Comparison of ENCODE assay signal across 1 cellular context in genomic region chr11:45804806-45805304, GRCh38.
TF ChIP-seq lines count a peak whose summit lies in the region.

Gene SLC35C1 (plus strand): TSS chr11:45805149. CDS start chr11:45805802, 653 bp downstream.

TF ChIP-seq in HepG2, 621 proteins besides CTCF, POLR2A, EP300 and RAD21 (continued from another document and continues in another):
- TF ChIP-seq ATF2 (CRISPR knock-in tag; IDR thresholded peaks at IDR 0.05): 0 out of 2 replicates have a peak, but pooled peaks have one; percentile 42
- TF ChIP-seq, protein P1, sequence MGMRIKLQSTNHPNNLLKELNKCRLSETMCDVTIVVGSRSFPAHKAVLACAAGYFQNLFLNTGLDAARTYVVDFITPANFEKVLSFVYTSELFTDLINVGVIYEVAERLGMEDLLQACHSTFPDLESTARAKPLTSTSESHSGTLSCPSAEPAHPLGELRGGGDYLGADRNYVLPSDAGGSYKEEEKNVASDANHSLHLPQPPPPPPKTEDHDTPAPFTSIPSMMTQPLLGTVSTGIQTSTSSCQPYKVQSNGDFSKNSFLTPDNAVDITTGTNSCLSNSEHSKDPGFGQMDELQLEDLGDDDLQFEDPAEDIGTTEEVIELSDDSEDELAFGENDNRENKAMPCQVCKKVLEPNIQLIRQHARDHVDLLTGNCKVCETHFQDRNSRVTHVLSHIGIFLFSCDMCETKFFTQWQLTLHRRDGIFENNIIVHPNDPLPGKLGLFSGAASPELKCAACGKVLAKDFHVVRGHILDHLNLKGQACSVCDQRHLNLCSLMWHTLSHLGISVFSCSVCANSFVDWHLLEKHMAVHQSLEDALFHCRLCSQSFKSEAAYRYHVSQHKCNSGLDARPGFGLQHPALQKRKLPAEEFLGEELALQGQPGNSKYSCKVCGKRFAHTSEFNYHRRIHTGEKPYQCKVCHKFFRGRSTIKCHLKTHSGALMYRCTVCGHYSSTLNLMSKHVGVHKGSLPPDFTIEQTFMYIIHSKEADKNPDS (CRISPR knock-in tag; IDR thresholded peaks at IDR 0.05): no peak
- no peak for TF ChIP-seq JUND (CRISPR knock-in tag; IDR thresholded peaks at IDR 0.05)
- no peak for TF ChIP-seq NCOR1 (IDR thresholded peaks at IDR 0.05; ENCODE audit: borderline replicate concordance, low read length)
- TF ChIP-seq ZNF121 (CRISPR knock-in tag; IDR thresholded peaks at IDR 0.05): no peak
- peak; percentile 27 for TF ChIP-seq IKZF4 (CRISPR knock-in tag; IDR thresholded peaks at IDR 0.05; ENCODE audit: borderline replicate concordance, low read depth, not compliant biosample characterization)
- peak; percentile 61 for TF ChIP-seq ZMYM4 (CRISPR knock-in tag; IDR thresholded peaks at IDR 0.05)
- TF ChIP-seq ZNF142 (CRISPR knock-in tag; IDR thresholded peaks at IDR 0.05): peak; percentile 49; the same call in 1 of the 2 replicates
- no peak for TF ChIP-seq ZNF510 (CRISPR knock-in tag; IDR thresholded peaks at IDR 0.05; ENCODE audit: low read depth)
- 0 out of 2 replicates have a peak, but pooled peaks have one; percentile 56 for TF ChIP-seq ZNF567 (CRISPR knock-in tag; IDR thresholded peaks at IDR 0.05; ENCODE audit: borderline replicate concordance)
- TF ChIP-seq ZNF782 (CRISPR knock-in tag; IDR thresholded peaks at IDR 0.05; ENCODE audit: borderline replicate concordance): peak; percentile 91; the same call in 1 of the 2 replicates
- TF ChIP-seq ATF3 (CRISPR knock-in tag; IDR thresholded peaks at IDR 0.05): no peak
- 0 out of 2 replicates have a peak, but pooled peaks have one; percentile 14 for TF ChIP-seq ETV6 (CRISPR knock-in tag; conservative IDR thresholded peaks at IDR 0.05)
- TF ChIP-seq SOX13 (IDR thresholded peaks at IDR 0.05): no peak
- peak in 1 of 2 experiments; percentile 47; a peak in 1 of 4 replicates for TF ChIP-seq SOX13 (CRISPR knock-in tag; conservative IDR thresholded peaks at IDR 0.05 in 1 of 2, IDR thresholded peaks at IDR 0.05 in 1 of 2)
- peak; percentile 23; the same call in 1 of the 2 replicates for TF ChIP-seq ZNF800 (CRISPR knock-in tag; IDR thresholded peaks at IDR 0.05)
- TF ChIP-seq ETS1 (CRISPR knock-in tag; IDR thresholded peaks at IDR 0.05): peak; percentile 82; the same call in 1 of the 2 replicates
- TF ChIP-seq ZNF607 (CRISPR knock-in tag; IDR thresholded peaks at IDR 0.05; ENCODE audit: borderline replicate concordance): 0 out of 2 replicates have a peak, but pooled peaks have one; percentile 55
- TF ChIP-seq ZKSCAN8 (CRISPR knock-in tag; IDR thresholded peaks at IDR 0.05; ENCODE audit: borderline replicate concordance): no peak
- TF ChIP-seq GATA4 (IDR thresholded peaks at IDR 0.05; ENCODE audit: borderline replicate concordance, low read depth): 0 out of 2 replicates have a peak, but pooled peaks have one; percentile 26
- peak; percentile 60 for TF ChIP-seq POLR2G (IDR thresholded peaks at IDR 0.05; ENCODE audit: low read depth, low read length)
- TF ChIP-seq, protein P2, sequence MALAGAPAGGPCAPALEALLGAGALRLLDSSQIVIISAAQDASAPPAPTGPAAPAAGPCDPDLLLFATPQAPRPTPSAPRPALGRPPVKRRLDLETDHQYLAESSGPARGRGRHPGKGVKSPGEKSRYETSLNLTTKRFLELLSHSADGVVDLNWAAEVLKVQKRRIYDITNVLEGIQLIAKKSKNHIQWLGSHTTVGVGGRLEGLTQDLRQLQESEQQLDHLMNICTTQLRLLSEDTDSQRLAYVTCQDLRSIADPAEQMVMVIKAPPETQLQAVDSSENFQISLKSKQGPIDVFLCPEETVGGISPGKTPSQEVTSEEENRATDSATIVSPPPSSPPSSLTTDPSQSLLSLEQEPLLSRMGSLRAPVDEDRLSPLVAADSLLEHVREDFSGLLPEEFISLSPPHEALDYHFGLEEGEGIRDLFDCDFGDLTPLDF (CRISPR knock-in tag; IDR thresholded peaks at IDR 0.05): no peak
- TF ChIP-seq REXO4 (CRISPR knock-in tag; IDR thresholded peaks at IDR 0.05; ENCODE audit: borderline replicate concordance): no peak
- TF ChIP-seq ERF (CRISPR knock-in tag; IDR thresholded peaks at IDR 0.05): peak; percentile 31; the same call in 1 of the 2 replicates
- TF ChIP-seq ZNF251 (CRISPR knock-in tag; IDR thresholded peaks at IDR 0.05): no peak
- TF ChIP-seq KLF12 (CRISPR knock-in tag; IDR thresholded peaks at IDR 0.05; ENCODE audit: borderline replicate concordance): 0 out of 2 replicates have a peak, but pooled peaks have one; percentile 56
- peak; percentile 68 for TF ChIP-seq PRDM10 (CRISPR knock-in tag; IDR thresholded peaks at IDR 0.05; ENCODE audit: low read depth)
- TF ChIP-seq, protein P3, sequence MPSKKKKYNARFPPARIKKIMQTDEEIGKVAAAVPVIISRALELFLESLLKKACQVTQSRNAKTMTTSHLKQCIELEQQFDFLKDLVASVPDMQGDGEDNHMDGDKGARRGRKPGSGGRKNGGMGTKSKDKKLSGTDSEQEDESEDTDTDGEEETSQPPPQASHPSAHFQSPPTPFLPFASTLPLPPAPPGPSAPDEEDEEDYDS (CRISPR knock-in tag; IDR thresholded peaks at IDR 0.05): peak; percentile 96
- TF ChIP-seq MIER2 (CRISPR knock-in tag; IDR thresholded peaks at IDR 0.05): no peak
- TF ChIP-seq HOXA3 (CRISPR knock-in tag; IDR thresholded peaks at IDR 0.05): peak; percentile 61
- TF ChIP-seq, protein P4, sequence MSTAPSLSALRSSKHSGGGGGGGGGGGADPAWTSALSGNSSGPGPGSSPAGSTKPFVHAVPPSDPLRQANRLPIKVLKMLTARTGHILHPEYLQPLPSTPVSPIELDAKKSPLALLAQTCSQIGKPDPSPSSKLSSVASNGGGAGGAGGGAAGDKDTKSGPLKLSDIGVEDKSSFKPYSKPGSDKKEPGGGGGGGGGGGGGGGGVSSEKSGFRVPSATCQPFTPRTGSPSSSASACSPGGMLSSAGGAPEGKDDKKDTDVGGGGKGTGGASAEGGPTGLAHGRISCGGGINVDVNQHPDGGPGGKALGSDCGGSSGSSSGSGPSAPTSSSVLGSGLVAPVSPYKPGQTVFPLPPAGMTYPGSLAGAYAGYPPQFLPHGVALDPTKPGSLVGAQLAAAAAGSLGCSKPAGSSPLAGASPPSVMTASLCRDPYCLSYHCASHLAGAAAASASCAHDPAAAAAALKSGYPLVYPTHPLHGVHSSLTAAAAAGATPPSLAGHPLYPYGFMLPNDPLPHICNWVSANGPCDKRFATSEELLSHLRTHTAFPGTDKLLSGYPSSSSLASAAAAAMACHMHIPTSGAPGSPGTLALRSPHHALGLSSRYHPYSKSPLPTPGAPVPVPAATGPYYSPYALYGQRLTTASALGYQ (CRISPR knock-in tag; IDR thresholded peaks at IDR 0.05): peak; percentile 2; the same call in 1 of the 2 replicates
- TF ChIP-seq REPIN1 (CRISPR knock-in tag; IDR thresholded peaks at IDR 0.05; ENCODE audit: borderline replicate concordance, low read depth): 0 out of 2 replicates have a peak, but pooled peaks have one; percentile 3
- 0 out of 2 replicates have a peak, but pooled peaks have one; percentile 13 for TF ChIP-seq KDM5B (CRISPR knock-in tag; IDR thresholded peaks at IDR 0.05; ENCODE audit: borderline replicate concordance)
- peak; percentile 57; the same call in 1 of the 2 replicates for TF ChIP-seq SIN3A (IDR thresholded peaks at IDR 0.05; ENCODE audit: borderline replicate concordance, low read depth, low read length)
- TF ChIP-seq KDM4B (CRISPR knock-in tag; IDR thresholded peaks at IDR 0.05): peak; percentile 17; the same call in 1 of the 2 replicates
- no peak for TF ChIP-seq SUZ12 (IDR thresholded peaks at IDR 0.05; ENCODE audit: low read depth, low read length)
- 0 out of 4 replicates have a peak, but pooled peaks of 1 of the 2 experiments have one; percentile 39 for TF ChIP-seq KLF16 (CRISPR knock-in tag; IDR thresholded peaks at IDR 0.05)
